In genomic region chr11:123741159-123741951, GRCh38 we compare ENCODE assay signal across 1 cellular context.
TF ChIP-seq lines count a peak whose summit lies in the region.

Gene ZNF202, minus strand, starts transcription at chr11:123741660. Its CDS starts 10,772 bp downstream, at chr11:123730888.

TF ChIP-seq in HepG2, 621 proteins besides CTCF, POLR2A, EP300 and RAD21 (continued from another document and continues in another):
- no peak for TF ChIP-seq BCLAF1 (IDR thresholded peaks at IDR 0.05)
- TF ChIP-seq ZKSCAN1 (IDR thresholded peaks at IDR 0.05; ENCODE audit: low read length) = no peak
- TF ChIP-seq ZNF263 (CRISPR knock-in tag; IDR thresholded peaks at IDR 0.05) = peak; percentile 97
- peak; percentile 90 for TF ChIP-seq MXD3 (CRISPR knock-in tag; IDR thresholded peaks at IDR 0.05)
- peak in 1 of 2 experiments; percentile 93; a peak in 2 of 4 replicates for TF ChIP-seq KLF16 (CRISPR knock-in tag; IDR thresholded peaks at IDR 0.05)
- 0 out of 2 replicates have a peak, but pooled peaks have one; percentile 25 for TF ChIP-seq ZKSCAN8 (CRISPR knock-in tag; IDR thresholded peaks at IDR 0.05; ENCODE audit: borderline replicate concordance)
- TF ChIP-seq MEF2D (CRISPR knock-in tag; IDR thresholded peaks at IDR 0.05) = no peak
- TF ChIP-seq, protein P1, sequence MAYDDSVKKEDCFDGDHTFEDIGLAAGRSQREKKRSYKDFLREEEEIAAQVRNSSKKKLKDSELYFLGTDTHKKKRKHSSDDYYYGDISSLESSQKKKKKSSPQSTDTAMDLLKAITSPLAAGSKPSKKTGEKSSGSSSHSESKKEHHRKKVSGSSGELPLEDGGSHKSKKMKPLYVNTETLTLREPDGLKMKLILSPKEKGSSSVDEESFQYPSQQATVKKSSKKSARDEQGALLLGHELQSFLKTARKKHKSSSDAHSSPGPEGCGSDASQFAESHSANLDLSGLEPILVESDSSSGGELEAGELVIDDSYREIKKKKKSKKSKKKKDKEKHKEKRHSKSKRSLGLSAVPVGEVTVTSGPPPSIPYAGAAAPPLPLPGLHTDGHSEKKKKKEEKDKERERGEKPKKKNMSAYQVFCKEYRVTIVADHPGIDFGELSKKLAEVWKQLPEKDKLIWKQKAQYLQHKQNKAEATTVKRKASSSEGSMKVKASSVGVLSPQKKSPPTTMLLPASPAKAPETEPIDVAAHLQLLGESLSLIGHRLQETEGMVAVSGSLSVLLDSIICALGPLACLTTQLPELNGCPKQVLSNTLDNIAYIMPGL (CRISPR knock-in tag; IDR thresholded peaks at IDR 0.05; ENCODE audit: borderline replicate concordance in 1 of 2, low read depth in 1 of 2) = peak; percentile 76 to 84; a peak in 3 of 4 replicates
- TF ChIP-seq, protein P2, sequence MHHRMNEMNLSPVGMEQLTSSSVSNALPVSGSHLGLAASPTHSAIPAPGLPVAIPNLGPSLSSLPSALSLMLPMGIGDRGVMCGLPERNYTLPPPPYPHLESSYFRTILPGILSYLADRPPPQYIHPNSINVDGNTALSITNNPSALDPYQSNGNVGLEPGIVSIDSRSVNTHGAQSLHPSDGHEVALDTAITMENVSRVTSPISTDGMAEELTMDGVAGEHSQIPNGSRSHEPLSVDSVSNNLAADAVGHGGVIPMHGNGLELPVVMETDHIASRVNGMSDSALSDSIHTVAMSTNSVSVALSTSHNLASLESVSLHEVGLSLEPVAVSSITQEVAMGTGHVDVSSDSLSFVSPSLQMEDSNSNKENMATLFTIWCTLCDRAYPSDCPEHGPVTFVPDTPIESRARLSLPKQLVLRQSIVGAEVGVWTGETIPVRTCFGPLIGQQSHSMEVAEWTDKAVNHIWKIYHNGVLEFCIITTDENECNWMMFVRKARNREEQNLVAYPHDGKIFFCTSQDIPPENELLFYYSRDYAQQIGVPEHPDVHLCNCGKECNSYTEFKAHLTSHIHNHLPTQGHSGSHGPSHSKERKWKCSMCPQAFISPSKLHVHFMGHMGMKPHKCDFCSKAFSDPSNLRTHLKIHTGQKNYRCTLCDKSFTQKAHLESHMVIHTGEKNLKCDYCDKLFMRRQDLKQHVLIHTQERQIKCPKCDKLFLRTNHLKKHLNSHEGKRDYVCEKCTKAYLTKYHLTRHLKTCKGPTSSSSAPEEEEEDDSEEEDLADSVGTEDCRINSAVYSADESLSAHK (CRISPR knock-in tag; IDR thresholded peaks at IDR 0.05; ENCODE audit: borderline replicate concordance) = no peak
- peak; percentile 80; the same call in 1 of the 2 replicates for TF ChIP-seq ZNF619 (CRISPR knock-in tag; IDR thresholded peaks at IDR 0.05)
- no peak for TF ChIP-seq ZNF746 (CRISPR knock-in tag; IDR thresholded peaks at IDR 0.05)
- no peak for TF ChIP-seq TRAFD1 (CRISPR knock-in tag; IDR thresholded peaks at IDR 0.05; ENCODE audit: borderline replicate concordance)
- TF ChIP-seq MNT (IDR thresholded peaks at IDR 0.05) = peak; percentile 78
- no peak; the same call in 1 of the 2 replicates for TF ChIP-seq PITX1 (CRISPR knock-in tag; IDR thresholded peaks at IDR 0.05)
- no peak for TF ChIP-seq MAFF (IDR thresholded peaks at IDR 0.05; ENCODE audit: low read depth, low read length)
- TF ChIP-seq KDM5A (IDR thresholded peaks at IDR 0.05; ENCODE audit: borderline replicate concordance, low read length) = no peak; the same call in 1 of the 2 replicates
- TF ChIP-seq ZNF274 (CRISPR knock-in tag; IDR thresholded peaks at IDR 0.05) = 0 out of 2 replicates have a peak, but pooled peaks have one; percentile 29
- TF ChIP-seq ZNF580 (CRISPR knock-in tag; IDR thresholded peaks at IDR 0.05; ENCODE audit: borderline replicate concordance, low read depth) = peak; percentile 56; the same call in 1 of the 2 replicates
- TF ChIP-seq SKI (IDR thresholded peaks at IDR 0.05; ENCODE audit: partially characterized antibody) = peak; percentile 30
- peak; percentile 90 for TF ChIP-seq GATAD1 (CRISPR knock-in tag; IDR thresholded peaks at IDR 0.05)
- peak; percentile 80; the same call in 1 of the 2 replicates for TF ChIP-seq ARHGAP35 (CRISPR knock-in tag; IDR thresholded peaks at IDR 0.05; ENCODE audit: borderline replicate concordance)
- TF ChIP-seq ZNF251 (CRISPR knock-in tag; IDR thresholded peaks at IDR 0.05) = no peak
- peak; percentile 43; the same call in 1 of the 2 replicates for TF ChIP-seq ZNF510 (CRISPR knock-in tag; IDR thresholded peaks at IDR 0.05; ENCODE audit: low read depth)
- TF ChIP-seq HNF4G (IDR thresholded peaks at IDR 0.05; ENCODE audit: borderline replicate concordance, low read depth, low read length) = no peak
- no peak for TF ChIP-seq HNF4G (CRISPR knock-in tag; IDR thresholded peaks at IDR 0.05; ENCODE audit: borderline replicate concordance, low read depth)
- TF ChIP-seq ZNF337 (CRISPR knock-in tag; IDR thresholded peaks at IDR 0.05; ENCODE audit: borderline replicate concordance, low read depth) = no peak
- TF ChIP-seq CHD4 (IDR thresholded peaks at IDR 0.05; ENCODE audit: borderline replicate concordance, low read length) = no peak
- TF ChIP-seq ZSCAN29 (CRISPR knock-in tag; conservative IDR thresholded peaks at IDR 0.05) = no peak
- TF ChIP-seq RFXAP (CRISPR knock-in tag; IDR thresholded peaks at IDR 0.05; ENCODE audit: borderline replicate concordance) = peak; percentile 51; the same call in 1 of the 2 replicates
- TF ChIP-seq ZNF329 (CRISPR knock-in tag; IDR thresholded peaks at IDR 0.05; ENCODE audit: low read depth) = no peak
- no peak for TF ChIP-seq SYNCRIP (IDR thresholded peaks at IDR 0.05; ENCODE audit: insufficient read depth, low read depth, low read length)
- TF ChIP-seq, protein P3, sequence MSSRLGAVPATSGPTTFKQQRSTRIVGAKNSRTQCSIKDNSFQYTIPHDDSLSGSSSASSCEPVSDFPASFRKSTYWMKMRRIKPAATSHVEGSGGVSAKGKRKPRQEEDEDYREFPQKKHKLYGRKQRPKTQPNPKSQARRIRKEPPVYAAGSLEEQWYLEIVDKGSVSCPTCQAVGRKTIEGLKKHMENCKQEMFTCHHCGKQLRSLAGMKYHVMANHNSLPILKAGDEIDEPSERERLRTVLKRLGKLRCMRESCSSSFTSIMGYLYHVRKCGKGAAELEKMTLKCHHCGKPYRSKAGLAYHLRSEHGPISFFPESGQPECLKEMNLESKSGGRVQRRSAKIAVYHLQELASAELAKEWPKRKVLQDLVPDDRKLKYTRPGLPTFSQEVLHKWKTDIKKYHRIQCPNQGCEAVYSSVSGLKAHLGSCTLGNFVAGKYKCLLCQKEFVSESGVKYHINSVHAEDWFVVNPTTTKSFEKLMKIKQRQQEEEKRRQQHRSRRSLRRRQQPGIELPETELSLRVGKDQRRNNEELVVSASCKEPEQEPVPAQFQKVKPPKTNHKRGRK (CRISPR knock-in tag; IDR thresholded peaks at IDR 0.05) = peak; percentile 84
- TF ChIP-seq TMF1 (CRISPR knock-in tag; IDR thresholded peaks at IDR 0.05; ENCODE audit: low read depth) = no peak
- TF ChIP-seq ZMAT3 (CRISPR knock-in tag; conservative IDR thresholded peaks at IDR 0.05) = peak; percentile 87; the same call in 1 of the 2 replicates
- TF ChIP-seq ZFP90 (CRISPR knock-in tag; IDR thresholded peaks at IDR 0.05; ENCODE audit: borderline replicate concordance) = 0 out of 2 replicates have a peak, but pooled peaks have one; percentile 25
- no peak for TF ChIP-seq ZNF318 (CRISPR knock-in tag; IDR thresholded peaks at IDR 0.05)
- TF ChIP-seq ZNF33B (CRISPR knock-in tag; IDR thresholded peaks at IDR 0.05) = no peak
- no peak; the same call in 1 of the 2 replicates for TF ChIP-seq PAX8 (CRISPR knock-in tag; IDR thresholded peaks at IDR 0.05; ENCODE audit: borderline replicate concordance)
